ENCODE assay signal across 25 cellular contexts in genomic region chr1:41355761-41356160, GRCh38. TPM values are rescaled to one million over a fixed set of nuclear protein-coding genes. Genes with fewer than 3 reads are reported as not detected.
"Had no signal": no experiment of that assay in that cellular context is flagged by ENCODE, and none has a peak within 500 bp of the region (broad histone marks: within the 10 kb centered on the region; RNA-seq: fewer than 3 reads in every experiment).

No MANE protein-coding gene starts in this region.

- H3K4me3 Mint-ChIP-seq: activated naive CD4-positive, alpha-beta T cell treated with anti-CD3 and anti-CD28 coated beads for 36 hours; activated naive CD8-positive, alpha-beta T cell treated with anti-CD3 and anti-CD28 coated beads, Interleukin-2, amount 10 ng/mL, durations not matched to agents 7 days and 5 days; immature natural killer cell; nephron; WTC11 had no signal

- H3K9me3 ChIP-seq: breast epithelium, right lobe of liver, thoracic aorta, upper lobe of left lung had no signal

- H3K36me3 ChIP-seq: breast epithelium, right lobe of liver, thoracic aorta, upper lobe of left lung had no signal

- H3K9me3 Mint-ChIP-seq: activated naive CD4-positive, alpha-beta T cell treated with anti-CD3 and anti-CD28 coated beads for 36 hours; activated naive CD8-positive, alpha-beta T cell treated with anti-CD3 and anti-CD28 coated beads, Interleukin-2, amount 10 ng/mL, durations not matched to agents 7 days and 5 days; activated T-helper 2 cell treated with anti-CD3 and anti-CD28 coated beads, Interferon-gamma antibody, Interleukin-2, Interleukin-4, amounts not matched to agents 10 μg/mL and 5 μg/mL and 100 μg/mL, durations not matched to agents 14 hours and 24 hours and 36 hours; immature natural killer cell; nephron; WTC11 had no signal

- H3K27me3 ChIP-seq: breast epithelium, foreskin keratinocyte, right lobe of liver, upper lobe of left lung had no signal

- FAIRE-seq: small intestine had no signal

- DNase-seq: activated CD4-positive, alpha-beta T cell treated with anti-CD3 and anti-CD28 coated beads, Interleukin-2, amount 50 U/mL, for 4 hours; activated naive CD4-positive, alpha-beta T cell treated with anti-CD3 and anti-CD28 coated beads for 36 hours; activated naive CD8-positive, alpha-beta T cell treated with anti-CD3 and anti-CD28 coated beads, Interleukin-2, amount 10 ng/mL, durations not matched to agents 7 days and 5 days; activated T-cell treated with anti-CD3 and anti-CD28 coated beads, Interleukin-2, amount 50 U/mL, for 1 hour; amniotic stem cell; foreskin keratinocyte; immature natural killer cell; kidney glomerular epithelial cell; left ventricle myocardium superior; mammary epithelial cell; midbrain; nucleus accumbens; small intestine; stimulated activated CD4-positive, alpha-beta T cell treated with anti-CD3 and anti-CD28 coated beads, Interleukin-15, amount 100 ng/mL, for 24 hours; stimulated activated naive CD4-positive, alpha-beta T cell; T-helper 9 cell; upper lobe of left lung had no signal

- H3K4me3 ChIP-seq: breast epithelium, right lobe of liver, thoracic aorta, upper lobe of left lung had no signal

- H3K27ac Mint-ChIP-seq: activated naive CD4-positive, alpha-beta T cell treated with anti-CD3 and anti-CD28 coated beads for 36 hours; activated naive CD8-positive, alpha-beta T cell treated with anti-CD3 and anti-CD28 coated beads, Interleukin-2, amount 10 ng/mL, durations not matched to agents 7 days and 5 days; activated T-helper 2 cell treated with anti-CD3 and anti-CD28 coated beads, Interferon-gamma antibody, Interleukin-2, Interleukin-4, amounts not matched to agents 10 μg/mL and 5 μg/mL and 100 μg/mL, durations not matched to agents 14 hours and 24 hours and 36 hours; WTC11 had no signal

- H3K27ac ChIP-seq: breast epithelium, foreskin keratinocyte, right lobe of liver, thoracic aorta, upper lobe of left lung had no signal

- H3K36me3 Mint-ChIP-seq: activated naive CD8-positive, alpha-beta T cell treated with anti-CD3 and anti-CD28 coated beads, Interleukin-2, amount 10 ng/mL, durations not matched to agents 7 days and 5 days; WTC11 had no signal

- ATAC-seq: foreskin keratinocyte, left ventricle myocardium superior, right lobe of liver, WTC11 had no signal

- H3K4me1 ChIP-seq: right lobe of liver had no signal

RNA-seq across cellular contexts. Expression of gene FOXO6, which starts 5.5 kb away (rescaled TPM):
- total RNA-seq: activated naive CD8-positive, alpha-beta T cell treated with anti-CD3 and anti-CD28 coated beads, Interleukin-2, amount 10 ng/mL, durations not matched to agents 7 days and 5 days; glomerular endothelial cell; T-helper 1 cell treated with Interleukin-12 subunit alpha and Interleukin-12 subunit beta and Interleukin-4 antibody, amounts not matched to agents 30 ng/mL and 1 ng/mL, for 36 hours had no signal
- polyA plus RNA-seq: immature natural killer cell, mammary epithelial cell had no signal
